In the genomic region with DNA sequence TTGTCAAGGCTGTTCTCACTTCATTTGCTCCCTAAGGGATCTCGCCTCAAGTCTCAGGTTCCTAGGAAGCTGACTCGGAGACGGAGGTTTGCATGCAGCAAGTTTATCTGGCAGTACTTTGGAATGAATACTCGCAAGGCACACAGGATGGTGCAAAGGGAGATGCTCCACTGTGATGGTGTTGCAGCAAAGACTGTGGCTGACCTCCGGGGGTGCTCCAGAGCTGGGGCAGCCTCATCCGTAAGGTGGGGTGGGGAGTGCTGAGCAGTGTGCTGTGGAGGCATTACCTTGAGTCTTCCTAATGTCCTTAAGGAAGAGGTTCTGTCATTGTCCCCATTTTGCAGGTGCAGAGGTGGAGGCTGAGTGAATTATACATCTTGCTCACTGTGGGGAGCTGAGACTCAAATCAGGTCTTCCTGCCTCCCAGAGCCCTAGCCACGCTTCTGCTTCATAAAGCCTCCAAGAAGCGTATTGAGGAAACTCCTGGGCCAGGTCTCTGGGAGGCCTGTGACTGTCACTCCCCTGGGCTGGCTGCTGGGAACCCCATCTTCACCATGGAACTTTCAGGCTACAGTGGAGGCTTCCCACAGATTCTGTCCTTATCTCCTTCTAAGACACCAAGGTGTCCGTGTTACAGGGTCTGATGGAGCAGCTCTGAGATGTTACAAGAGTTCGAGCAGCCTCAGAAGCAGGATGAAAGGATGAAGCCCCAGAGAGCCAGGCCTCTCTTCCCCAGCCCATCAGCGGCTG, we compare ENCODE assay signal across 12 cellular contexts. TPM values are rescaled to one million over a fixed set of nuclear protein-coding genes. Genes with fewer than 3 reads are reported as not detected.
DNase-seq lines count a peak whose midpoint lies in the region; ATAC-seq and TF ChIP-seq lines count a peak whose summit lies in the region.
"Had no signal": no experiment of that assay in that cellular context is flagged by ENCODE, and none has a peak within 500 bp of the region (broad histone marks: within the 10 kb centered on the region; RNA-seq: fewer than 3 reads in every experiment).

No MANE protein-coding gene starts in this region.

- peak; percentile 22 for TF ChIP-seq CTCF in NB4 (IDR thresholded peaks at IDR 0.05; ENCODE audit: low read depth, low read length)

- TF ChIP-seq POLR2A in NB4 (IDR thresholded peaks at IDR 0.05; ENCODE audit: extremely low read depth, insufficient read length): no peak

- no peak overlapping the region for H3K4me3 Mint-ChIP-seq in activated naive CD4-positive, alpha-beta T cell treated with anti-CD3 and anti-CD28 coated beads, Interleukin-2, amount 10 ng/mL, durations not matched to agents 7 days and 5 days
- H3K4me3 Mint-ChIP-seq: activated naive CD8-positive, alpha-beta T cell treated with anti-CD3 and anti-CD28 coated beads, Interleukin-2, amount 10 ng/mL, durations not matched to agents 7 days and 5 days; immature natural killer cell had no signal

- no peaks in the 10 kb centered on the region for H3K4me1 Mint-ChIP-seq in activated naive CD4-positive, alpha-beta T cell treated with anti-CD3 and anti-CD28 coated beads, Interleukin-2, amount 10 ng/mL, durations not matched to agents 7 days and 5 days
- H3K4me1 Mint-ChIP-seq: activated naive CD8-positive, alpha-beta T cell treated with anti-CD3 and anti-CD28 coated beads, Interleukin-2, amount 10 ng/mL, durations not matched to agents 7 days and 5 days; immature natural killer cell had no signal

- CTCF ChIA-PET in activated naive CD4-positive, alpha-beta T cell treated with anti-CD3 and anti-CD28 coated beads, Interleukin-2, amount 10 ng/mL, durations not matched to agents 7 days and 5 days (lab: Charles Lee): no interaction called here

- peaks cover 47% of the 10 kb centered on the region for H3K27me3 Mint-ChIP-seq in activated naive CD4-positive, alpha-beta T cell treated with anti-CD3 and anti-CD28 coated beads, Interleukin-2, amount 10 ng/mL, durations not matched to agents 7 days and 5 days

- H3K4me3 ChIP-seq in NB4 (ENCODE audit: low read depth, low read length): no peak overlapping the region
- H3K4me3 ChIP-seq: ovary, uterus had no signal

- no peaks in the 10 kb centered on the region for H3K9me3 Mint-ChIP-seq in activated naive CD4-positive, alpha-beta T cell treated with anti-CD3 and anti-CD28 coated beads, Interleukin-2, amount 10 ng/mL, durations not matched to agents 7 days and 5 days
- H3K9me3 Mint-ChIP-seq: activated naive CD8-positive, alpha-beta T cell treated with anti-CD3 and anti-CD28 coated beads, Interleukin-2, amount 10 ng/mL, durations not matched to agents 7 days and 5 days; immature natural killer cell had no signal

- ATAC-seq in esophagus mucosa (peak; percentile 38), GM18907 (IDR thresholded peaks at IDR 0.05; ENCODE audit: unreplicated experiment) (no peak)
- ATAC-seq in stimulated activated naive CD8-positive, alpha-beta T cell treated with anti-CD3 and anti-CD28 coated beads, Interleukin-15, Interleukin-2, amounts not matched to agents 100 U/mL and 50 U/mL, for 24 hours: no peak

- H3K27ac Mint-ChIP-seq in activated naive CD4-positive, alpha-beta T cell treated with anti-CD3 and anti-CD28 coated beads, Interleukin-2, amount 10 ng/mL, durations not matched to agents 7 days and 5 days: no peak overlapping the region
- H3K27ac Mint-ChIP-seq: activated naive CD8-positive, alpha-beta T cell treated with anti-CD3 and anti-CD28 coated beads, Interleukin-2, amount 10 ng/mL, durations not matched to agents 7 days and 5 days; immature natural killer cell had no signal

- peak; percentile 19 for DNase-seq in activated naive CD4-positive, alpha-beta T cell treated with anti-CD3 and anti-CD28 coated beads, Interleukin-2, amount 10 ng/mL, durations not matched to agents 7 days and 5 days
- DNase-seq in activated naive CD4-positive, alpha-beta T cell (lab: John Stamatoyannopoulos, UW): no peak
- DNase-seq in NB4 (ENCODE audit: low read depth): no peak
- DNase-seq in stimulated activated naive CD8-positive, alpha-beta T cell treated with anti-CD3 and anti-CD28 coated beads, Interleukin-15, Interleukin-2, amounts not matched to agents 100 U/mL and 50 U/mL, for 24 hours: peak; percentile 14
- no peak for DNase-seq in GF-D8 (lab: John Stamatoyannopoulos, UW)
- DNase-seq in epidermal melanocyte (ENCODE audit: insufficient read length, low spot score): no peak
- DNase-seq: activated naive CD8-positive, alpha-beta T cell treated with anti-CD3 and anti-CD28 coated beads, Interleukin-2, amount 10 ng/mL, durations not matched to agents 7 days and 5 days; immature natural killer cell; uterus had no signal

- H3K36me3 Mint-ChIP-seq in activated naive CD4-positive, alpha-beta T cell treated with anti-CD3 and anti-CD28 coated beads, Interleukin-2, amount 10 ng/mL, durations not matched to agents 7 days and 5 days: no peaks in the 10 kb centered on the region
- H3K36me3 Mint-ChIP-seq: activated naive CD8-positive, alpha-beta T cell treated with anti-CD3 and anti-CD28 coated beads, Interleukin-2, amount 10 ng/mL, durations not matched to agents 7 days and 5 days; immature natural killer cell had no signal

RNA-seq across cellular contexts. Expression of a gene that starts 39.5 kb away (rescaled TPM):
- 1.00 TPM for total RNA-seq in esophagus mucosa
- total RNA-seq: activated naive CD8-positive, alpha-beta T cell treated with anti-CD3 and anti-CD28 coated beads, Interleukin-2, amount 10 ng/mL, durations not matched to agents 7 days and 5 days had no signal

Comparison
In these comparisons a context has a peak if more than half of its experiments do, and no peak if none do; other contexts are left out.
1. DNase-seq: peak in activated naive CD4-positive, alpha-beta T cell treated with anti-CD3 and anti-CD28 coated beads, Interleukin-2, amount 10 ng/mL, durations not matched to agents 7 days and 5 days (single experiment) and stimulated activated naive CD8-positive, alpha-beta T cell treated with anti-CD3 and anti-CD28 coated beads, Interleukin-15, Interleukin-2, amounts not matched to agents 100 U/mL and 50 U/mL, for 24 hours (single experiment); none in activated naive CD4-positive, alpha-beta T cell (0 of 4), NB4 (single experiment), GF-D8 (single experiment) and epidermal melanocyte (single experiment).